Comparison of ENCODE assay signal across 19 cellular contexts in the genomic region with DNA sequence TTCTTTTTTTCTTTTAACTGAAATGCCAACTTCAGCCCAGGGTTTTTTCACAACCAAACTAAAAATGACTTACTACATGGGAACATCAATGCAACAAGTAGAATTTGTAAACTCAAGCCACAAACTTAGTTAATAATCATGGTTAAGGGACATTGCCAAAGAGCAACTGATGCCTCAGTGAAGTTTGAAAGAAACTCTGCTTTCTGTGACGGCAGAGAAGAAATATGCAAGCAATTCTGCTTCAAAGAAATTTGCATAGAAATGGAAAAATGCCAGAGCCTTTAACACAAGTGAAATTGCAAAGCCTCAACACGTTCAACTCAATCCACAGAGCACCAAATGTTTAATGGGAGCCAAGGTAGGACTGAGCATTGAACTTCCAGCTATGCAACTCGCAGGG. TPM values are rescaled to one million over a fixed set of nuclear protein-coding genes. Genes with fewer than 3 reads are reported as not detected.
DNase-seq lines count a peak whose midpoint lies in the region; ATAC-seq and TF ChIP-seq lines count a peak whose summit lies in the region.
"Had no signal": no experiment of that assay in that cellular context is flagged by ENCODE, and none has a peak within 500 bp of the region (broad histone marks: within the 10 kb centered on the region; RNA-seq: fewer than 3 reads in every experiment).

No MANE protein-coding gene starts in this region.

- H3K9me3 ChIP-seq in neuronal stem cell (replicated peaks in 1 of 2; ENCODE audit: control insufficient read depth in 2 of 2, insufficient read depth in 1 of 2, low read depth in 1 of 2, low read length in 2 of 2) (no peaks in the 10 kb centered on the region), mucosa of descending colon (no peaks in the 10 kb centered on the region)
- H3K9me3 ChIP-seq: BLaER1, esophagus muscularis mucosa had no signal

- H3K23ac ChIP-seq in neuronal stem cell (ENCODE audit: low read depth, low read length, poor library complexity) = no peak overlapping the region

- H2AFZ ChIP-seq in neuronal stem cell (ENCODE audit: low read length) = no peak overlapping the region

- peaks cover 0 to 8% of the 10 kb centered on the region in 2 donors for H3K4me1 ChIP-seq in neuronal stem cell (ENCODE audit: control insufficient read depth in 2 of 2, insufficient read depth in 1 of 2, low read depth in 1 of 2, low read length in 2 of 2)
- no peaks in the 10 kb centered on the region for H3K4me1 ChIP-seq in mucosa of descending colon (ENCODE audit: low read depth)

- H3K27me3 ChIP-seq in neuronal stem cell (ENCODE audit: control insufficient read depth in 3 of 3, insufficient read depth in 3 of 3, low read depth in 1 of 3, low read length in 3 of 3) = peaks cover 6 to 27% (median 22%) of the 10 kb centered on the region in 3 experiments

- H3K4me3 ChIP-seq in AG09309 (ENCODE audit: control insufficient read depth, low read depth, low read length) (no peak overlapping the region), astrocyte of the spinal cord (ENCODE audit: low read depth, low read length) (no peak overlapping the region), neuronal stem cell (ENCODE audit: low read length in 2 of 2) (no peak overlapping the region), mucosa of descending colon (no peak overlapping the region)
- H3K4me3 ChIP-seq: BLaER1, esophagus muscularis mucosa, lung had no signal

- no peak overlapping the region for H2BK120ac ChIP-seq in neuronal stem cell (ENCODE audit: low read depth, low read length)

- no peak overlapping the region for H2AK5ac ChIP-seq in neuronal stem cell (ENCODE audit: low read depth, low read length)

- no peak overlapping the region for H3K9ac ChIP-seq in neuronal stem cell (ENCODE audit: low read depth, low read length, poor library complexity)
- H3K9ac ChIP-seq: BLaER1 had no signal

- no peak overlapping the region for H3K4me2 ChIP-seq in neuronal stem cell (ENCODE audit: insufficient read depth, low read length, poor library complexity, severe bottlenecking)
- H3K4me2 ChIP-seq: BLaER1 had no signal

- H4K91ac ChIP-seq in neuronal stem cell (ENCODE audit: low read depth, low read length, poor library complexity) = no peak overlapping the region

- H3K18ac ChIP-seq in neuronal stem cell (ENCODE audit: low read length) = no peak overlapping the region

- no peak overlapping the region for H3K4ac ChIP-seq in neuronal stem cell (ENCODE audit: low read length)

- WGBS in neuronal stem cell (ENCODE audit: extremely low coverage in 2 of 2, insufficient read length in 2 of 2, insufficient replicate concordance in 1 of 2), 2 donors = no CpG with 5 or more reads among the region's 3 CpGs

- DNase-seq in AG09309 (ENCODE audit: low read depth) = peak; percentile 78
- DNase-seq in HS-5 (ENCODE audit: low read depth) = peak; percentile 63
- peak; percentile 43 for DNase-seq in astrocyte of the spinal cord (ENCODE audit: low read depth, low spot score)
- DNase-seq in iris pigment epithelial cell (ENCODE audit: low read depth) = peak; percentile 86
- no peak for DNase-seq in left cardiac atrium
- DNase-seq in neuronal stem cell (ENCODE audit: low spot score) = no peak
- no peak for DNase-seq in effector CD4-positive, alpha-beta T cell
- no peak for DNase-seq in mucosa of descending colon
- DNase-seq: aorta, DMS79, NCI-H187 treated with DMSO at 0.1 percent for 48 hours had no signal

- no peak overlapping the region for H2BK15ac ChIP-seq in neuronal stem cell (ENCODE audit: low read length)

- no peak overlapping the region for H2BK12ac ChIP-seq in neuronal stem cell (ENCODE audit: low read length)

- no peak for TF ChIP-seq CTCF in AG09309 (IDR thresholded peaks at IDR 0.05; ENCODE audit: control insufficient read depth, insufficient read depth, low read depth, low read length, missing control alignments)
- no peak for TF ChIP-seq CTCF in astrocyte of the spinal cord (IDR thresholded peaks at IDR 0.05; ENCODE audit: low read depth, low read length)
- no peak for TF ChIP-seq CTCF in mucosa of descending colon (IDR thresholded peaks at IDR 0.05)

- in situ Hi-C loops in astrocyte of the spinal cord (cut with HindIII; ENCODE audit: low sequenced_read_pairs) = no loop called here

- H2BK5ac ChIP-seq in neuronal stem cell (ENCODE audit: low read length) = no peak overlapping the region

- ATAC-seq in left cardiac atrium (no peak), mucosa of descending colon (no peak)
- ATAC-seq: natural killer cell treated with Interleukin-12 subunit alpha and Interleukin-12 subunit beta and Interleukin-15 and Interleukin-18, amount 100 ng/mL, for 72 hours had no signal

- no peak overlapping the region for H4K8ac ChIP-seq in neuronal stem cell (ENCODE audit: low read depth, low read length)

- no peak overlapping the region for H3K27ac ChIP-seq in neuronal stem cell (replicated peaks; ENCODE audit: low read length)
- H3K27ac ChIP-seq: BLaER1 had no signal

- no peak overlapping the region for H3K14ac ChIP-seq in neuronal stem cell (ENCODE audit: low read length)

- no peaks in the 10 kb centered on the region for H3K79me1 ChIP-seq in neuronal stem cell (ENCODE audit: low read depth, low read length)

- H3K36me3 ChIP-seq in neuronal stem cell (replicated peaks in 1 of 2; ENCODE audit: control insufficient read depth in 2 of 2, insufficient read depth in 2 of 2, low read length in 2 of 2) = peaks cover 19 to 57% of the 10 kb centered on the region in 2 donors
- peaks cover 7% of the 10 kb centered on the region for H3K36me3 ChIP-seq in mucosa of descending colon (ENCODE audit: low read depth)

- intact Hi-C loops in left cardiac atrium (cut with DNase I) (no loop called here), mucosa of descending colon (cut with DNase I, micrococcal nuclease) (no loop called here)

RNA-seq across cellular contexts. Expression of a gene that starts 5.0 kb away (rescaled TPM):
- under 1 TPM; 0.12 to 0.39 TPM for total RNA-seq in left cardiac atrium
- polyA plus RNA-seq in neuronal stem cell (2013, experiment 1 of 2) = 0.14 TPM
- 0.22 TPM for polyA plus RNA-seq in neuronal stem cell (2013, experiment 2 of 2)
- 1 to 10 TPM in 1 of 3 donors, under 1 TPM in 2; 0.17 to 2.1 (median 0.22) TPM for total RNA-seq in mucosa of descending colon
- total RNA-seq: HT1080 had no signal

RNA-seq across cellular contexts. Expression of a gene that starts 14.2 kb away (rescaled TPM):
- 100 to 1,000 TPM; 264 to 275 TPM for total RNA-seq in left cardiac atrium
- 1,500 TPM for polyA plus RNA-seq in neuronal stem cell (2013, experiment 1 of 2)
- 1,497 TPM for polyA plus RNA-seq in neuronal stem cell (2013, experiment 2 of 2)
- total RNA-seq in mucosa of descending colon = 100 to 1,000 TPM; 349 to 387 (median 350) TPM

RNA-seq across cellular contexts. Expression of a gene that starts 20.8 kb away (rescaled TPM):
- total RNA-seq in left cardiac atrium (10 to 100 TPM; 35.8 to 38.3 TPM), mucosa of descending colon (10 to 100 TPM; 35.4 to 63.9 (median 35.9) TPM)
- 0.68 TPM for polyA plus RNA-seq in neuronal stem cell (2013, experiment 1 of 2)
- 0.66 TPM for polyA plus RNA-seq in neuronal stem cell (2013, experiment 2 of 2)

RNA-seq across cellular contexts. Expression of a gene that starts 50.6 kb away (rescaled TPM):
- total RNA-seq in left cardiac atrium (10 to 100 TPM; 56.9 to 61.1 TPM), mucosa of descending colon (10 to 100 TPM; 50.4 to 72.3 (median 55.8) TPM)
- polyA plus RNA-seq in neuronal stem cell (2013, experiment 1 of 2) = 38.1 TPM
- 38.5 TPM for polyA plus RNA-seq in neuronal stem cell (2013, experiment 2 of 2)

RNA-seq across cellular contexts. Expression of a gene that starts 58.8 kb away (rescaled TPM):
- total RNA-seq in left cardiac atrium = not detected
- 0.08 TPM for polyA plus RNA-seq in neuronal stem cell (2013, experiment 1 of 2)
- polyA plus RNA-seq in neuronal stem cell (2013, experiment 2 of 2) = 0.15 TPM
- not detected for total RNA-seq in mucosa of descending colon
- total RNA-seq: activated T-helper 1 cell treated with anti-CD3 and anti-CD28 coated beads, Interleukin-12 subunit alpha, Interleukin-12 subunit beta, Interleukin-2, Interleukin-4 antibody, amounts not matched to agents 30 ng/mL and 10 ng/mL and 1 ng/mL, durations not matched to agents 14 hours and 24 hours and 36 hours; aorta; dermis blood vessel endothelial cell; esophagus muscularis mucosa; HT1080; lung; MCF 10A; natural killer cell treated with Interleukin-12 subunit alpha and Interleukin-12 subunit beta and Interleukin-15 and Interleukin-18, amount 100 ng/mL, for 72 hours had no signal
- polyA plus RNA-seq: aorta, lung had no signal

Comparison
In these comparisons a context has a peak if more than half of its experiments do, and no peak if none do; other contexts are left out.
1. DNase-seq: peak in AG09309 (single experiment), HS-5 (single experiment), astrocyte of the spinal cord (single experiment) and iris pigment epithelial cell (single experiment); none in left cardiac atrium (single experiment), neuronal stem cell (single experiment), effector CD4-positive, alpha-beta T cell (single experiment) and mucosa of descending colon (0 of 3).